11 cellular contexts compared by ENCODE assay signal in the genomic region with DNA sequence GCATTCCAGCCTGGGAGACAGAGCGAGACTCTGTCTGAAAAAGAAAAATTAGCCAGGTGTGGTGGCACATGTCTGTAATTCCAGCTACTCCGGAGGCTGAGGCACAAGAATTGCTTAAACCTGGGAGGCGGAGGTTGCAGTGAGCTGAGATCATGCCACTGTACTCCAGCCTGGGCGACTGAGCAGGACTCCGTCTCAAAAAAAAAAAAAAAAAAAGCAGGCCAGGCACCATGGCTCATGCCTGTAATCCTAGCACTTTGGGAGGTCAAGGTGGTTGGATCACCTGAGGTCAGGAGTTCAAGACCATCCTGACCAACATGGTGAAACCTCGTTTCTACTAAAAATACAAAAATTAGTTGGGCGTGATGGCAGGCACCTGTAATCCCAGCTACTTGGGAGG. TPM values are rescaled to one million over a fixed set of nuclear protein-coding genes. Genes with fewer than 3 reads are reported as not detected.
"Had no signal": no experiment of that assay in that cellular context is flagged by ENCODE, and none has a peak within 500 bp of the region (broad histone marks: within the 10 kb centered on the region; RNA-seq: fewer than 3 reads in every experiment).

No MANE protein-coding gene starts in this region.

RNA-seq across cellular contexts. Expression of a gene that starts 8.0 kb away (rescaled TPM):
- total RNA-seq: activated T-helper 1 cell treated with anti-CD3 and anti-CD28 coated beads, Interleukin-12 subunit alpha, Interleukin-12 subunit beta, Interleukin-2, Interleukin-4 antibody, amounts not matched to agents 30 ng/mL and 10 ng/mL and 1 ng/mL, durations not matched to agents 14 hours and 24 hours and 36 hours; activated T-helper 2 cell treated with anti-CD3 and anti-CD28 coated beads, Interferon-gamma antibody, Interleukin-2, Interleukin-4, amounts not matched to agents 10 μg/mL and 5 μg/mL and 100 μg/mL, durations not matched to agents 14 hours and 24 hours and 36 hours; aorta; ascending aorta; astrocyte; body of pancreas; bronchial epithelial cell; cardiac muscle cell; cardiac septum; cerebellum; chondrocyte had no signal
- polyA plus RNA-seq: aorta had no signal

RNA-seq across cellular contexts. Expression of a gene that starts 27.0 kb away (rescaled TPM):
- total RNA-seq: astrocyte, bronchial epithelial cell, cardiac muscle cell, chondrocyte had no signal
- polyA plus RNA-seq: cardiac muscle cell had no signal
